In genomic region chr2:16615687-16616615, GRCh38 we compare ENCODE assay signal across 14 cellular contexts. TPM values are rescaled to one million over a fixed set of nuclear protein-coding genes. Genes with fewer than 3 reads are reported as not detected.
DNase-seq lines count a peak whose midpoint lies in the region; TF ChIP-seq lines count a peak whose summit lies in the region.
"Had no signal": no experiment of that assay in that cellular context is flagged by ENCODE, and none has a peak within 500 bp of the region (broad histone marks: within the 10 kb centered on the region; RNA-seq: fewer than 3 reads in every experiment).

No MANE protein-coding gene starts in this region.

- intact Hi-C loops in head of caudate nucleus (cut with DNase I), result loop anchor here (5.0 to 10.0 kb wide), 2 partner anchors 46 to 109 kb away; no protein-coding TSS in a partner anchor

- peak overlapping the region; percentile 14 for H3K27ac Mint-ChIP-seq in nephron progenitor cell
- no peak overlapping the region for H3K27ac Mint-ChIP-seq in T-helper 2 cell treated with Interferon-gamma antibody and Interleukin-4, amounts not matched to agents 5 μg/mL and 100 μg/mL, for 36 hours

- H3K27me3 ChIP-seq in WERI-Rb-1 (ENCODE audit: insufficient read depth, low read depth, severe bottlenecking), result no peaks in the 10 kb centered on the region
- H3K27me3 ChIP-seq: esophagus squamous epithelium, pancreas had no signal

- no peaks in the 10 kb centered on the region for H3K9me3 Mint-ChIP-seq in nephron progenitor cell
- H3K9me3 Mint-ChIP-seq in T-helper 2 cell treated with Interferon-gamma antibody and Interleukin-4, amounts not matched to agents 5 μg/mL and 100 μg/mL, for 36 hours, result no peaks in the 10 kb centered on the region

- DNase-seq in WERI-Rb-1, result no peak
- DNase-seq in head of caudate nucleus, result peak in 40 of 42 donors; percentile 43 to 90 (median 72)
- no peak for DNase-seq in nephron progenitor cell
- no peak for DNase-seq in H4 (ENCODE audit: low spot score)
- no peak for DNase-seq in NCI-H1105 (lab: John Stamatoyannopoulos, UW)
- no peak for DNase-seq in T-helper 2 cell treated with Interferon-gamma antibody and Interleukin-4, amounts not matched to agents 5 μg/mL and 100 μg/mL, for 36 hours (ENCODE audit: low spot score)
- DNase-seq in stimulated activated naive CD4-positive, alpha-beta T cell (lab: John Stamatoyannopoulos, UW), result no peak
- DNase-seq: activated CD8-positive, alpha-beta memory T cell treated with anti-CD3 and anti-CD28 coated beads, Interleukin-2, amount 50 U/mL, for 48 hours; esophagus squamous epithelium; mammary epithelial cell; NCI-H1092; NCI-H2227 treated with DMSO at 0.1 percent for 48 hours; pancreas had no signal

- peaks cover 14% of the 10 kb centered on the region for H3K36me3 Mint-ChIP-seq in nephron progenitor cell (ENCODE audit: low read depth)
- H3K36me3 Mint-ChIP-seq in T-helper 2 cell treated with Interferon-gamma antibody and Interleukin-4, amounts not matched to agents 5 μg/mL and 100 μg/mL, for 36 hours (ENCODE audit: low read depth), result no peaks in the 10 kb centered on the region

- no peak for TF ChIP-seq CTCF in C4-2B (conservative IDR thresholded peaks at IDR 0.05)
- peak; percentile 65 for TF ChIP-seq CTCF in WERI-Rb-1 (IDR thresholded peaks at IDR 0.05; ENCODE audit: low read depth, low read length)
- TF ChIP-seq CTCF in nephron progenitor cell (IDR thresholded peaks at IDR 0.05), result no peak

- peaks cover 59% of the 10 kb centered on the region for H3K4me1 Mint-ChIP-seq in nephron progenitor cell
- H3K4me1 Mint-ChIP-seq in T-helper 2 cell treated with Interferon-gamma antibody and Interleukin-4, amounts not matched to agents 5 μg/mL and 100 μg/mL, for 36 hours (ENCODE audit: low read depth), result no peaks in the 10 kb centered on the region

- H3K27me3 Mint-ChIP-seq in nephron progenitor cell (ENCODE audit: low read depth, poor library complexity), result peaks cover 12% of the 10 kb centered on the region
- H3K27me3 Mint-ChIP-seq in T-helper 2 cell treated with Interferon-gamma antibody and Interleukin-4, amounts not matched to agents 5 μg/mL and 100 μg/mL, for 36 hours (ENCODE audit: low read depth), result peaks cover 10% of the 10 kb centered on the region

- no peak overlapping the region for H3K4me3 Mint-ChIP-seq in nephron progenitor cell
- H3K4me3 Mint-ChIP-seq in T-helper 2 cell treated with Interferon-gamma antibody and Interleukin-4, amounts not matched to agents 5 μg/mL and 100 μg/mL, for 36 hours, result no peak overlapping the region

- H3K9me3 ChIP-seq in WERI-Rb-1 (ENCODE audit: severe bottlenecking), result no peaks in the 10 kb centered on the region
- H3K9me3 ChIP-seq: esophagus squamous epithelium, pancreas had no signal

- H3K4me3 ChIP-seq in WERI-Rb-1 (ENCODE audit: low read depth, low read length), result no peak overlapping the region
- H3K4me3 ChIP-seq: esophagus squamous epithelium, pancreas had no signal

- H3K36me3 ChIP-seq in WERI-Rb-1, result no peaks in the 10 kb centered on the region
- H3K36me3 ChIP-seq: pancreas had no signal

- H3K27ac ChIP-seq in C4-2B (peak overlapping the region; percentile 78), WERI-Rb-1 (no peak overlapping the region)

RNA-seq across cellular contexts. Expression of gene CYRIA, which starts 49.7 kb away (rescaled TPM):
- total RNA-seq in H4 (2014; rRNA removed; shearing (Covaris generic)), result 0.33 and 0.53 TPM in 2 replicates

Comparison
In these comparisons a context has a peak if more than half of its experiments do, and no peak if none do; other contexts are left out.
1. DNase-seq: peak in head of caudate nucleus (40 of 42); none in WERI-Rb-1 (single experiment), nephron progenitor cell (single experiment), H4 (single experiment), NCI-H1105 (single experiment), T-helper 2 cell treated with Interferon-gamma antibody and Interleukin-4, amounts not matched to agents 5 μg/mL and 100 μg/mL, for 36 hours (single experiment) and stimulated activated naive CD4-positive, alpha-beta T cell (0 of 6).